In the genomic region with DNA sequence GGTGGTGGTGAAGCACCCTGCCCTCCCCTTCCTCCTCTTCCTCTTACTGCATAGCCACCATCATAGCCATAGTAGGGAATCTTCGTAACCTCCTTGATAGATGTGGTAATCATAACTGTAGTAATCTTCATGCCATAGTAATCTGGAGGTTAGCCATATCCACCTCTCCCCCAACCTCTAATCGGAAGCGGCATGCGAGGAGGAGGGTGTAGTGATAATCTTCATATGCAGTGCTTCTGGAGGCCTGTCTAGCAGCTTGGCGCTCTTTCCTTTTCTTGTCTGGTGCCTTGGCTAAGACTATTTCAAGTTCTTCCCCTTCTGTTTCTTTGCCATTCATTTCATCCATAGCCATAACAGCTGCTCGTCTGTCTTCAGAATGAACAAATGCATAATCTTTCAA, we compare ENCODE assay signal across 26 cellular contexts.
DNase-seq lines count a peak whose midpoint lies in the region; ATAC-seq and TF ChIP-seq lines count a peak whose summit lies in the region.
"Had no signal": no experiment of that assay in that cellular context is flagged by ENCODE, and none has a peak within 500 bp of the region (broad histone marks: within the 10 kb centered on the region; RNA-seq: fewer than 3 reads in every experiment).

No MANE protein-coding gene starts in this region.

- H3K4ac ChIP-seq in neuronal stem cell (ENCODE audit: low read length): no peak overlapping the region

- peaks cover 26% of the 10 kb centered on the region for H3K4me1 Mint-ChIP-seq in activated CD8-positive, alpha-beta T cell treated with anti-CD3 and anti-CD28 coated beads, Interleukin-2, amount 10 ng/mL, durations not matched to agents 7 days and 5 days (ENCODE audit: low read depth)
- H3K4me1 Mint-ChIP-seq in activated CD8-positive, alpha-beta T cell treated with anti-CD3 and anti-CD28 coated beads for 36 hours (ENCODE audit: low read depth): peaks cover 22% of the 10 kb centered on the region
- H3K4me1 Mint-ChIP-seq in activated T-helper 17 cell treated with anti-CD3 and anti-CD28 coated beads, Interleukin-2, amount 50 U/mL, for 72 hours: peaks cover 26% of the 10 kb centered on the region
- H3K4me1 Mint-ChIP-seq: B cell had no signal

- H3K4me3 Mint-ChIP-seq in activated CD8-positive, alpha-beta T cell treated with anti-CD3 and anti-CD28 coated beads, Interleukin-2, amount 10 ng/mL, durations not matched to agents 7 days and 5 days: no peak overlapping the region
- H3K4me3 Mint-ChIP-seq in activated CD8-positive, alpha-beta T cell treated with anti-CD3 and anti-CD28 coated beads for 36 hours: no peak overlapping the region
- no peak overlapping the region for H3K4me3 Mint-ChIP-seq in activated T-helper 17 cell treated with anti-CD3 and anti-CD28 coated beads, Interleukin-2, amount 50 U/mL, for 72 hours
- H3K4me3 Mint-ChIP-seq: activated CD8-positive, alpha-beta memory T cell treated with anti-CD3 and anti-CD28 coated beads, Interleukin-2, amount 10 ng/mL, durations not matched to agents 7 days and 5 days; activated naive CD8-positive, alpha-beta T cell; activated T-helper 1 cell treated with anti-CD3 and anti-CD28 coated beads, Interleukin-12 subunit alpha, Interleukin-12 subunit beta, Interleukin-2, Interleukin-4 antibody, amounts not matched to agents 30 ng/mL and 10 ng/mL and 1 ng/mL, durations not matched to agents 14 hours and 24 hours and 36 hours; B cell; type B pancreatic cell had no signal

- no peak overlapping the region for H2AK5ac ChIP-seq in neuronal stem cell (ENCODE audit: low read depth, low read length)

- ATAC-seq in activated CD8-positive, alpha-beta T cell treated with anti-CD3 and anti-CD28 coated beads, Interleukin-2, amount 10 ng/mL, durations not matched to agents 7 days and 5 days: no peak
- no peak for ATAC-seq in activated CD8-positive, alpha-beta T cell treated with anti-CD3 and anti-CD28 coated beads for 36 hours
- no peak for ATAC-seq in activated T-helper 17 cell treated with anti-CD3 and anti-CD28 coated beads, Interleukin-2, amount 50 U/mL, for 72 hours (replicated peaks)
- no peak for ATAC-seq in upper lobe of right lung
- ATAC-seq in stimulated activated naive CD8-positive, alpha-beta T cell treated with anti-CD3 and anti-CD28 coated beads, Interleukin-15, Interleukin-2, amounts not matched to agents 100 U/mL and 50 U/mL, for 24 hours: no peak
- no peak for ATAC-seq in GM19397 (IDR thresholded peaks at IDR 0.05; ENCODE audit: unreplicated experiment)
- ATAC-seq: PC-3, Right ventricle myocardium inferior had no signal

- peak overlapping the region; percentile 30 for H3K4me2 ChIP-seq in Loucy (ENCODE audit: low read depth, low read length, poor library complexity, severe bottlenecking)
- H3K4me2 ChIP-seq in neuronal stem cell (ENCODE audit: insufficient read depth, low read length, poor library complexity, severe bottlenecking): no peak overlapping the region
- H3K4me2 ChIP-seq: A549 had no signal

- CTCF ChIA-PET in activated CD8-positive, alpha-beta T cell treated with anti-CD3 and anti-CD28 coated beads, Interleukin-2, amount 10 ng/mL, durations not matched to agents 7 days and 5 days (lab: Charles Lee): no interaction called here
- CTCF ChIA-PET in activated CD8-positive, alpha-beta T cell treated with anti-CD3 and anti-CD28 coated beads for 36 hours (lab: Charles Lee): interaction anchor here (1.7 kb wide), 1 partner anchor 11 kb away, joined by 4 read pairs; no protein-coding TSS in a partner anchor

- H3K27me3 ChIP-seq in Loucy (ENCODE audit: insufficient read depth, low read length, poor library complexity, severe bottlenecking) (no peaks in the 10 kb centered on the region), neuronal stem cell (ENCODE audit: control insufficient read depth in 3 of 3, insufficient read depth in 3 of 3, low read depth in 1 of 3, low read length in 3 of 3) (no peaks in the 10 kb centered on the region), upper lobe of right lung (no peaks in the 10 kb centered on the region)

- no peak overlapping the region for H3K14ac ChIP-seq in neuronal stem cell (ENCODE audit: low read length)

- no peak for DNase-seq in activated CD8-positive, alpha-beta T cell treated with anti-CD3 and anti-CD28 coated beads, Interleukin-2, amount 10 ng/mL, durations not matched to agents 7 days and 5 days
- DNase-seq in activated CD8-positive, alpha-beta T cell treated with anti-CD3 and anti-CD28 coated beads for 36 hours: no peak
- DNase-seq in neuronal stem cell (ENCODE audit: low spot score) (no peak), upper lobe of right lung (no peak)
- DNase-seq in stimulated activated naive CD8-positive, alpha-beta T cell treated with anti-CD3 and anti-CD28 coated beads, Interleukin-15, Interleukin-2, amounts not matched to agents 100 U/mL and 50 U/mL, for 24 hours: no peak
- DNase-seq: activated CD8-positive, alpha-beta memory T cell treated with anti-CD3 and anti-CD28 coated beads, Interleukin-2, amount 10 ng/mL, durations not matched to agents 7 days and 5 days; cerebellar nuclear complex; DMS79; GF-D8; GOT3; head of caudate nucleus; Kasumi-1; NCI-H2029 treated with DMSO at 0.1 percent for 48 hours; NCI-H226; NCI-H774; PC-3 had no signal

- TF ChIP-seq CTCF in activated CD8-positive, alpha-beta T cell treated with anti-CD3 and anti-CD28 coated beads for 36 hours (IDR thresholded peaks at IDR 0.05): no peak
- no peak for TF ChIP-seq CTCF in Loucy (conservative IDR thresholded peaks at IDR 0.05; ENCODE audit: low read length)
- no peak for TF ChIP-seq CTCF in upper lobe of right lung (IDR thresholded peaks at IDR 0.05)

- peaks cover 48% of the 10 kb centered on the region for H3K36me3 Mint-ChIP-seq in activated CD8-positive, alpha-beta T cell treated with anti-CD3 and anti-CD28 coated beads, Interleukin-2, amount 10 ng/mL, durations not matched to agents 7 days and 5 days (ENCODE audit: low read depth)
- peaks cover 36% of the 10 kb centered on the region for H3K36me3 Mint-ChIP-seq in activated CD8-positive, alpha-beta T cell treated with anti-CD3 and anti-CD28 coated beads for 36 hours (ENCODE audit: low read depth)
- H3K36me3 Mint-ChIP-seq in activated T-helper 17 cell treated with anti-CD3 and anti-CD28 coated beads, Interleukin-2, amount 50 U/mL, for 72 hours (ENCODE audit: low read depth): peaks cover 71% of the 10 kb centered on the region

- H2BK15ac ChIP-seq in neuronal stem cell (ENCODE audit: low read length): no peak overlapping the region

- no peaks in the 10 kb centered on the region for H3F3A ChIP-seq in Loucy (ENCODE audit: low read depth)

- H2BK5ac ChIP-seq in neuronal stem cell (ENCODE audit: low read length): no peak overlapping the region

- H3K79me2 ChIP-seq in Loucy (ENCODE audit: insufficient read depth, low read length): peaks cover 4% of the 10 kb centered on the region

- H3K4me3 ChIP-seq in Loucy (ENCODE audit: low read length, poor library complexity, severe bottlenecking) (no peak overlapping the region), neuronal stem cell (ENCODE audit: low read length in 2 of 2) (peak overlapping the region in 1 of 2 donors; percentile 8), upper lobe of right lung (no peak overlapping the region)
- H3K4me3 ChIP-seq: A549, skin epidermis had no signal

- no peak overlapping the region for H4K8ac ChIP-seq in neuronal stem cell (ENCODE audit: low read depth, low read length)

- H3K9me2 ChIP-seq in Loucy (replicated peaks; ENCODE audit: low read depth, low read length): no peaks in the 10 kb centered on the region

- POLR2A ChIA-PET in activated CD8-positive, alpha-beta T cell treated with anti-CD3 and anti-CD28 coated beads, Interleukin-2, amount 10 ng/mL, durations not matched to agents 7 days and 5 days (lab: Charles Lee): no interaction called here
- POLR2A ChIA-PET in activated CD8-positive, alpha-beta T cell treated with anti-CD3 and anti-CD28 coated beads for 36 hours (lab: Charles Lee): no interaction called here

- peak overlapping the region; percentile 37 for H3K23ac ChIP-seq in neuronal stem cell (ENCODE audit: low read depth, low read length, poor library complexity)

- H3K27ac Mint-ChIP-seq in activated CD8-positive, alpha-beta T cell treated with anti-CD3 and anti-CD28 coated beads, Interleukin-2, amount 10 ng/mL, durations not matched to agents 7 days and 5 days: peak overlapping the region; percentile 51
- no peak overlapping the region for H3K27ac Mint-ChIP-seq in activated CD8-positive, alpha-beta T cell treated with anti-CD3 and anti-CD28 coated beads for 36 hours
- H3K27ac Mint-ChIP-seq in activated T-helper 17 cell treated with anti-CD3 and anti-CD28 coated beads, Interleukin-2, amount 50 U/mL, for 72 hours: peak overlapping the region; percentile 9
- H3K27ac Mint-ChIP-seq: activated naive CD8-positive, alpha-beta T cell; activated T-helper 1 cell treated with anti-CD3 and anti-CD28 coated beads, Interleukin-12 subunit alpha, Interleukin-12 subunit beta, Interleukin-2, Interleukin-4 antibody, amounts not matched to agents 30 ng/mL and 10 ng/mL and 1 ng/mL, durations not matched to agents 14 hours and 24 hours and 36 hours; B cell; type B pancreatic cell had no signal

- H3K4me1 ChIP-seq in Loucy (ENCODE audit: insufficient read depth, low read length, poor library complexity, severe bottlenecking) (peaks cover 16% of the 10 kb centered on the region), neuronal stem cell (ENCODE audit: control insufficient read depth in 2 of 2, insufficient read depth in 1 of 2, low read depth in 1 of 2, low read length in 2 of 2) (no peaks in the 10 kb centered on the region), upper lobe of right lung (no peaks in the 10 kb centered on the region)
- H3K4me1 ChIP-seq: A549 had no signal

- intact Hi-C loops in activated CD8-positive, alpha-beta T cell treated with anti-CD3 and anti-CD28 coated beads for 36 hours (cut with micrococcal nuclease): no loop called here
- intact Hi-C loops in upper lobe of right lung (cut with DNase I): no loop called here

- no peak overlapping the region for H4K91ac ChIP-seq in neuronal stem cell (ENCODE audit: low read depth, low read length, poor library complexity)

- no peaks in the 10 kb centered on the region for H4K20me1 ChIP-seq in Loucy (ENCODE audit: insufficient read depth, low read length, poor library complexity, severe bottlenecking)

- H3K27ac ChIP-seq in neuronal stem cell (replicated peaks; ENCODE audit: low read length): no peak overlapping the region
- no peak overlapping the region for H3K27ac ChIP-seq in upper lobe of right lung
- H3K27ac ChIP-seq: A549, skin epidermis had no signal

- H2BK12ac ChIP-seq in neuronal stem cell (ENCODE audit: low read length): no peak overlapping the region

- H2AFZ ChIP-seq in Loucy (ENCODE audit: low read length) (no peak overlapping the region), neuronal stem cell (ENCODE audit: low read length) (no peak overlapping the region)

- H2BK120ac ChIP-seq in neuronal stem cell (ENCODE audit: low read depth, low read length): no peak overlapping the region

- peaks cover 4% of the 10 kb centered on the region for H3K79me1 ChIP-seq in neuronal stem cell (ENCODE audit: low read depth, low read length)

- H3K27me3 Mint-ChIP-seq in activated CD8-positive, alpha-beta T cell treated with anti-CD3 and anti-CD28 coated beads, Interleukin-2, amount 10 ng/mL, durations not matched to agents 7 days and 5 days (ENCODE audit: low read depth): no peaks in the 10 kb centered on the region
- no peaks in the 10 kb centered on the region for H3K27me3 Mint-ChIP-seq in activated CD8-positive, alpha-beta T cell treated with anti-CD3 and anti-CD28 coated beads for 36 hours
- no peaks in the 10 kb centered on the region for H3K27me3 Mint-ChIP-seq in activated T-helper 17 cell treated with anti-CD3 and anti-CD28 coated beads, Interleukin-2, amount 50 U/mL, for 72 hours
- H3K27me3 Mint-ChIP-seq: activated CD8-positive, alpha-beta memory T cell treated with anti-CD3 and anti-CD28 coated beads, Interleukin-2, amount 10 ng/mL, durations not matched to agents 7 days and 5 days; activated naive CD8-positive, alpha-beta T cell; B cell; type B pancreatic cell had no signal

- no peak overlapping the region for H3K9ac ChIP-seq in Loucy (ENCODE audit: low read depth, low read length, poor library complexity, severe bottlenecking)
- H3K9ac ChIP-seq in neuronal stem cell (ENCODE audit: low read depth, low read length, poor library complexity): no peak overlapping the region

- H3K9me3 Mint-ChIP-seq in activated CD8-positive, alpha-beta T cell treated with anti-CD3 and anti-CD28 coated beads, Interleukin-2, amount 10 ng/mL, durations not matched to agents 7 days and 5 days (ENCODE audit: insufficient read depth): peaks cover 5% of the 10 kb centered on the region
- H3K9me3 Mint-ChIP-seq in activated CD8-positive, alpha-beta T cell treated with anti-CD3 and anti-CD28 coated beads for 36 hours: no peaks in the 10 kb centered on the region
- H3K9me3 Mint-ChIP-seq in activated T-helper 17 cell treated with anti-CD3 and anti-CD28 coated beads, Interleukin-2, amount 50 U/mL, for 72 hours: no peaks in the 10 kb centered on the region
- H3K9me3 Mint-ChIP-seq: activated T-helper 1 cell treated with anti-CD3 and anti-CD28 coated beads, Interleukin-12 subunit alpha, Interleukin-12 subunit beta, Interleukin-2, Interleukin-4 antibody, amounts not matched to agents 30 ng/mL and 10 ng/mL and 1 ng/mL, durations not matched to agents 14 hours and 24 hours and 36 hours had no signal

- no peak overlapping the region for H3K18ac ChIP-seq in neuronal stem cell (ENCODE audit: low read length)

- no CpG with 5 or more reads among the region's 6 CpGs for WGBS in neuronal stem cell (ENCODE audit: extremely low coverage in 2 of 2, insufficient read length in 2 of 2, insufficient replicate concordance in 1 of 2), 2 donors

- H3K36me3 ChIP-seq in Loucy (ENCODE audit: insufficient read depth, low read length): peaks cover 28% of the 10 kb centered on the region; the same call in 1 of the 2 replicates
- H3K36me3 ChIP-seq in neuronal stem cell (replicated peaks in 1 of 2; ENCODE audit: control insufficient read depth in 2 of 2, insufficient read depth in 2 of 2, low read length in 2 of 2): peaks cover 7 to 91% of the 10 kb centered on the region in 2 donors
- H3K36me3 ChIP-seq in upper lobe of right lung: peaks cover 17% of the 10 kb centered on the region

- H3K9me3 ChIP-seq in Loucy (ENCODE audit: insufficient read depth, low read depth, low read length) (no peaks in the 10 kb centered on the region), neuronal stem cell (replicated peaks in 1 of 2; ENCODE audit: control insufficient read depth in 2 of 2, insufficient read depth in 1 of 2, low read depth in 1 of 2, low read length in 2 of 2) (no peaks in the 10 kb centered on the region), upper lobe of right lung (no peaks in the 10 kb centered on the region)
- H3K9me3 ChIP-seq: A549 had no signal
